Comparison of ENCODE assay signal across 1 cellular context in the genomic region with DNA sequence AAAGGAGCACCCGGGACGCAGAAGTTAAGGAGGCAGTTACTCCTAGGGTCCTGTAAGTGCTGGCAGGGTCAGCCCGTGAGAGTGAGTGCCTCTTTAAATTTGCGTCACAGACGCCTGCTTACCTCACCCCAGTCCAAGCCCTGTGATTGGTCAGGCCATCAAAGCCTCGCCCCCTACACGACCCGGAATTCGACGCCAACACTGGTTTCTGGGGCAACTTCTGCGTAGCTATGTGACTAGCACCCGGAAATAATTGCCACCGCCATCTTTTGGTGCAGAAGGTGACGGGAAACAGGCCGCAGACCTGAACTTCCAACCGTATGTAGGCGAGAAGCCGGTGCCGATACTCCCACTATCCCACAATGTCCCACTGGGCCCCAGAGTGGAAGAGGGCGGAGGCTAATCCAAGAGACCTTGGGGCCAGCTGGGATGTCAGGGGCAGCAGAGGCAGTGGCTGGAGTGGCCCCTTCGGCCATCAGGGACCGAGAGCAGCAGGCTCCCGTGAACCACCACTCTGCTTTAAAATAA.
TF ChIP-seq lines count a peak whose summit lies in the region.

A gene (plus strand): TSS at position 265 of the 528 bp plus-strand sequence. CDS start 98 bp downstream, at position 363.

TF ChIP-seq in K562, 482 proteins besides CTCF, POLR2A, EP300 and RAD21 (continued from another document and continues in another):
- TF ChIP-seq, protein P1, sequence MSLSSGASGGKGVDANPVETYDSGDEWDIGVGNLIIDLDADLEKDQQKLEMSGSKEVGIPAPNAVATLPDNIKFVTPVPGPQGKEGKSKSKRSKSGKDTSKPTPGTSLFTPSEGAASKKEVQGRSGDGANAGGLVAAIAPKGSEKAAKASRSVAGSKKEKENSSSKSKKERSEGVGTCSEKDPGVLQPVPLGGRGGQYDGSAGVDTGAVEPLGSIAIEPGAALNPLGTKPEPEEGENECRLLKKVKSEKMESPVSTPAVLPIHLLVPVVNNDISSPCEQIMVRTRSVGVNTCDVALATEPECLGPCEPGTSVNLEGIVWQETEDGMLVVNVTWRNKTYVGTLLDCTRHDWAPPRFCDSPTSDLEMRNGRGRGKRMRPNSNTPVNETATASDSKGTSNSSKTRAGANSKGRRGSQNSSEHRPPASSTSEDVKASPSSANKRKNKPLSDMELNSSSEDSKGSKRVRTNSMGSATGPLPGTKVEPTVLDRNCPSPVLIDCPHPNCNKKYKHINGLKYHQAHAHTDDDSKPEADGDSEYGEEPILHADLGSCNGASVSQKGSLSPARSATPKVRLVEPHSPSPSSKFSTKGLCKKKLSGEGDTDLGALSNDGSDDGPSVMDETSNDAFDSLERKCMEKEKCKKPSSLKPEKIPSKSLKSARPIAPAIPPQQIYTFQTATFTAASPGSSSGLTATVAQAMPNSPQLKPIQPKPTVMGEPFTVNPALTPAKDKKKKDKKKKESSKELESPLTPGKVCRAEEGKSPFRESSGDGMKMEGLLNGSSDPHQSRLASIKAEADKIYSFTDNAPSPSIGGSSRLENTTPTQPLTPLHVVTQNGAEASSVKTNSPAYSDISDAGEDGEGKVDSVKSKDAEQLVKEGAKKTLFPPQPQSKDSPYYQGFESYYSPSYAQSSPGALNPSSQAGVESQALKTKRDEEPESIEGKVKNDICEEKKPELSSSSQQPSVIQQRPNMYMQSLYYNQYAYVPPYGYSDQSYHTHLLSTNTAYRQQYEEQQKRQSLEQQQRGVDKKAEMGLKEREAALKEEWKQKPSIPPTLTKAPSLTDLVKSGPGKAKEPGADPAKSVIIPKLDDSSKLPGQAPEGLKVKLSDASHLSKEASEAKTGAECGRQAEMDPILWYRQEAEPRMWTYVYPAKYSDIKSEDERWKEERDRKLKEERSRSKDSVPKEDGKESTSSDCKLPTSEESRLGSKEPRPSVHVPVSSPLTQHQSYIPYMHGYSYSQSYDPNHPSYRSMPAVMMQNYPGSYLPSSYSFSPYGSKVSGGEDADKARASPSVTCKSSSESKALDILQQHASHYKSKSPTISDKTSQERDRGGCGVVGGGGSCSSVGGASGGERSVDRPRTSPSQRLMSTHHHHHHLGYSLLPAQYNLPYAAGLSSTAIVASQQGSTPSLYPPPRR (CRISPR knock-in tag; IDR thresholded peaks at IDR 0.05; ENCODE audit: borderline replicate concordance) = no peak
- TF ChIP-seq XRCC4 (IDR thresholded peaks at IDR 0.05; ENCODE audit: extremely low read depth, insufficient read depth, insufficient read length) (no peak), RFX1 (IDR thresholded peaks at IDR 0.05) (peak; percentile 61), ZFX (CRISPR knock-in tag; IDR thresholded peaks at IDR 0.05) (peak; percentile 83), MECOM (CRISPR knock-in tag; IDR thresholded peaks at IDR 0.05) (no peak), GTF2F1 (IDR thresholded peaks at IDR 0.05; ENCODE audit: low read depth, low read length) (no peak), ZNF668 (CRISPR knock-in tag; IDR thresholded peaks at IDR 0.05) (no peak), ATF1 (CRISPR knock-in tag; IDR thresholded peaks at IDR 0.05) (no peak), ATF1 (tag; IDR thresholded peaks at IDR 0.05) (peak; percentile 90), SMARCA5 (IDR thresholded peaks at IDR 0.05) (no peak), ELF4 (CRISPR knock-in tag; IDR thresholded peaks at IDR 0.05) (no peak), HMG20B (CRISPR knock-in tag; IDR thresholded peaks at IDR 0.05) (no peak), PHF8 (IDR thresholded peaks at IDR 0.05; ENCODE audit: borderline replicate concordance, low read length) (peak; percentile 47; the same call in 1 of the 2 replicates), SMARCC2 (IDR thresholded peaks at IDR 0.05; ENCODE audit: low read depth) (no peak), NFRKB (IDR thresholded peaks at IDR 0.05; ENCODE audit: low read depth) (no peak), TAL1 (IDR thresholded peaks at IDR 0.05) (no peak), HCFC1 (IDR thresholded peaks at IDR 0.05; ENCODE audit: low read depth, low read length) (no peak), ZNF311 (CRISPR knock-in tag; IDR thresholded peaks at IDR 0.05) (no peak), ZBTB7A (IDR thresholded peaks at IDR 0.05; ENCODE audit: borderline replicate concordance, control insufficient read depth, low read depth, low read length) (no peak), ETV6 (IDR thresholded peaks at IDR 0.05; ENCODE audit: borderline replicate concordance in 1 of 2, low read depth in 2 of 2, low read length in 1 of 2) (no peak), ETV6 (CRISPR knock-in tag; IDR thresholded peaks at IDR 0.05; ENCODE audit: borderline replicate concordance) (no peak), HMG20A (CRISPR knock-in tag; conservative IDR thresholded peaks at IDR 0.05) (no peak), NFIC (IDR thresholded peaks at IDR 0.05) (no peak)
- TF ChIP-seq, protein P2, sequence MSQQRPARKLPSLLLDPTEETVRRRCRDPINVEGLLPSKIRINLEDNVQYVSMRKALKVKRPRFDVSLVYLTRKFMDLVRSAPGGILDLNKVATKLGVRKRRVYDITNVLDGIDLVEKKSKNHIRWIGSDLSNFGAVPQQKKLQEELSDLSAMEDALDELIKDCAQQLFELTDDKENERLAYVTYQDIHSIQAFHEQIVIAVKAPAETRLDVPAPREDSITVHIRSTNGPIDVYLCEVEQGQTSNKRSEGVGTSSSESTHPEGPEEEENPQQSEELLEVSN (IDR thresholded peaks at IDR 0.05; ENCODE audit: borderline replicate concordance in 1 of 2, extremely low read depth in 1 of 2, insufficient read depth in 1 of 2, insufficient read length in 1 of 2, low read depth in 1 of 2, low read length in 1 of 2, poor library complexity in 1 of 2, severe bottlenecking in 1 of 2) = peak in 1 of 2 experiments; percentile 38
- TF ChIP-seq, protein P3, sequence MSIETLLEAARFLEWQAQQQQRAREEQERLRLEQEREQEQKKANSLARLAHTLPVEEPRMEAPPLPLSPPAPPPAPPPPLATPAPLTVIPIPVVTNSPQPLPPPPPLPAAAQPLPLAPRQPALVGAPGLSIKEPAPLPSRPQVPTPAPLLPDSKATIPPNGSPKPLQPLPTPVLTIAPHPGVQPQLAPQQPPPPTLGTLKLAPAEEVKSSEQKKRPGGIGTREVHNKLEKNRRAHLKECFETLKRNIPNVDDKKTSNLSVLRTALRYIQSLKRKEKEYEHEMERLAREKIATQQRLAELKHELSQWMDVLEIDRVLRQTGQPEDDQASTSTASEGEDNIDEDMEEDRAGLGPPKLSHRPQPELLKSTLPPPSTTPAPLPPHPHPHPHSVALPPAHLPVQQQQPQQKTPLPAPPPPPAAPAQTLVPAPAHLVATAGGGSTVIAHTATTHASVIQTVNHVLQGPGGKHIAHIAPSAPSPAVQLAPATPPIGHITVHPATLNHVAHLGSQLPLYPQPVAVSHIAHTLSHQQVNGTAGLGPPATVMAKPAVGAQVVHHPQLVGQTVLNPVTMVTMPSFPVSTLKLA (conservative IDR thresholded peaks at IDR 0.05) = no peak
- TF ChIP-seq, protein P4, sequence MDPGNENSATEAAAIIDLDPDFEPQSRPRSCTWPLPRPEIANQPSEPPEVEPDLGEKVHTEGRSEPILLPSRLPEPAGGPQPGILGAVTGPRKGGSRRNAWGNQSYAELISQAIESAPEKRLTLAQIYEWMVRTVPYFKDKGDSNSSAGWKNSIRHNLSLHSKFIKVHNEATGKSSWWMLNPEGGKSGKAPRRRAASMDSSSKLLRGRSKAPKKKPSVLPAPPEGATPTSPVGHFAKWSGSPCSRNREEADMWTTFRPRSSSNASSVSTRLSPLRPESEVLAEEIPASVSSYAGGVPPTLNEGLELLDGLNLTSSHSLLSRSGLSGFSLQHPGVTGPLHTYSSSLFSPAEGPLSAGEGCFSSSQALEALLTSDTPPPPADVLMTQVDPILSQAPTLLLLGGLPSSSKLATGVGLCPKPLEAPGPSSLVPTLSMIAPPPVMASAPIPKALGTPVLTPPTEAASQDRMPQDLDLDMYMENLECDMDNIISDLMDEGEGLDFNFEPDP (CRISPR knock-in tag; IDR thresholded peaks at IDR 0.05) = no peak
- TF ChIP-seq, protein P5, sequence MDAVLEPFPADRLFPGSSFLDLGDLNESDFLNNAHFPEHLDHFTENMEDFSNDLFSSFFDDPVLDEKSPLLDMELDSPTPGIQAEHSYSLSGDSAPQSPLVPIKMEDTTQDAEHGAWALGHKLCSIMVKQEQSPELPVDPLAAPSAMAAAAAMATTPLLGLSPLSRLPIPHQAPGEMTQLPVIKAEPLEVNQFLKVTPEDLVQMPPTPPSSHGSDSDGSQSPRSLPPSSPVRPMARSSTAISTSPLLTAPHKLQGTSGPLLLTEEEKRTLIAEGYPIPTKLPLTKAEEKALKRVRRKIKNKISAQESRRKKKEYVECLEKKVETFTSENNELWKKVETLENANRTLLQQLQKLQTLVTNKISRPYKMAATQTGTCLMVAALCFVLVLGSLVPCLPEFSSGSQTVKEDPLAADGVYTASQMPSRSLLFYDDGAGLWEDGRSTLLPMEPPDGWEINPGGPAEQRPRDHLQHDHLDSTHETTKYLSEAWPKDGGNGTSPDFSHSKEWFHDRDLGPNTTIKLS (IDR thresholded peaks at IDR 0.05; ENCODE audit: borderline replicate concordance, low read depth) = no peak
- TF ChIP-seq, protein P6, sequence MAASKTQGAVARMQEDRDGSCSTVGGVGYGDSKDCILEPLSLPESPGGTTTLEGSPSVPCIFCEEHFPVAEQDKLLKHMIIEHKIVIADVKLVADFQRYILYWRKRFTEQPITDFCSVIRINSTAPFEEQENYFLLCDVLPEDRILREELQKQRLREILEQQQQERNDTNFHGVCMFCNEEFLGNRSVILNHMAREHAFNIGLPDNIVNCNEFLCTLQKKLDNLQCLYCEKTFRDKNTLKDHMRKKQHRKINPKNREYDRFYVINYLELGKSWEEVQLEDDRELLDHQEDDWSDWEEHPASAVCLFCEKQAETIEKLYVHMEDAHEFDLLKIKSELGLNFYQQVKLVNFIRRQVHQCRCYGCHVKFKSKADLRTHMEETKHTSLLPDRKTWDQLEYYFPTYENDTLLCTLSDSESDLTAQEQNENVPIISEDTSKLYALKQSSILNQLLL (CRISPR knock-in tag; IDR thresholded peaks at IDR 0.05; ENCODE audit: borderline replicate concordance) = no peak
- TF ChIP-seq, protein P7, sequence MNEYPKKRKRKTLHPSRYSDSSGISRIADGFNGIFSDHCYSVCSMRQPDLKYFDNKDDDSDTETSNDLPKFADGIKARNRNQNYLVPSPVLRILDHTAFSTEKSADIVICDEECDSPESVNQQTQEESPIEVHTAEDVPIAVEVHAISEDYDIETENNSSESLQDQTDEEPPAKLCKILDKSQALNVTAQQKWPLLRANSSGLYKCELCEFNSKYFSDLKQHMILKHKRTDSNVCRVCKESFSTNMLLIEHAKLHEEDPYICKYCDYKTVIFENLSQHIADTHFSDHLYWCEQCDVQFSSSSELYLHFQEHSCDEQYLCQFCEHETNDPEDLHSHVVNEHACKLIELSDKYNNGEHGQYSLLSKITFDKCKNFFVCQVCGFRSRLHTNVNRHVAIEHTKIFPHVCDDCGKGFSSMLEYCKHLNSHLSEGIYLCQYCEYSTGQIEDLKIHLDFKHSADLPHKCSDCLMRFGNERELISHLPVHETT (CRISPR knock-in tag; conservative IDR thresholded peaks at IDR 0.05 in 1 of 2, IDR thresholded peaks at IDR 0.05 in 1 of 2) = peak in 1 of 2 experiments; percentile 42; a peak in 1 of 4 replicates
- TF ChIP-seq, protein P8, sequence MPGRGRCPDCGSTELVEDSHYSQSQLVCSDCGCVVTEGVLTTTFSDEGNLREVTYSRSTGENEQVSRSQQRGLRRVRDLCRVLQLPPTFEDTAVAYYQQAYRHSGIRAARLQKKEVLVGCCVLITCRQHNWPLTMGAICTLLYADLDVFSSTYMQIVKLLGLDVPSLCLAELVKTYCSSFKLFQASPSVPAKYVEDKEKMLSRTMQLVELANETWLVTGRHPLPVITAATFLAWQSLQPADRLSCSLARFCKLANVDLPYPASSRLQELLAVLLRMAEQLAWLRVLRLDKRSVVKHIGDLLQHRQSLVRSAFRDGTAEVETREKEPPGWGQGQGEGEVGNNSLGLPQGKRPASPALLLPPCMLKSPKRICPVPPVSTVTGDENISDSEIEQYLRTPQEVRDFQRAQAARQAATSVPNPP (IDR thresholded peaks at IDR 0.05; ENCODE audit: borderline replicate concordance, insufficient read depth, insufficient read length) = no peak
- TF ChIP-seq, protein P9, sequence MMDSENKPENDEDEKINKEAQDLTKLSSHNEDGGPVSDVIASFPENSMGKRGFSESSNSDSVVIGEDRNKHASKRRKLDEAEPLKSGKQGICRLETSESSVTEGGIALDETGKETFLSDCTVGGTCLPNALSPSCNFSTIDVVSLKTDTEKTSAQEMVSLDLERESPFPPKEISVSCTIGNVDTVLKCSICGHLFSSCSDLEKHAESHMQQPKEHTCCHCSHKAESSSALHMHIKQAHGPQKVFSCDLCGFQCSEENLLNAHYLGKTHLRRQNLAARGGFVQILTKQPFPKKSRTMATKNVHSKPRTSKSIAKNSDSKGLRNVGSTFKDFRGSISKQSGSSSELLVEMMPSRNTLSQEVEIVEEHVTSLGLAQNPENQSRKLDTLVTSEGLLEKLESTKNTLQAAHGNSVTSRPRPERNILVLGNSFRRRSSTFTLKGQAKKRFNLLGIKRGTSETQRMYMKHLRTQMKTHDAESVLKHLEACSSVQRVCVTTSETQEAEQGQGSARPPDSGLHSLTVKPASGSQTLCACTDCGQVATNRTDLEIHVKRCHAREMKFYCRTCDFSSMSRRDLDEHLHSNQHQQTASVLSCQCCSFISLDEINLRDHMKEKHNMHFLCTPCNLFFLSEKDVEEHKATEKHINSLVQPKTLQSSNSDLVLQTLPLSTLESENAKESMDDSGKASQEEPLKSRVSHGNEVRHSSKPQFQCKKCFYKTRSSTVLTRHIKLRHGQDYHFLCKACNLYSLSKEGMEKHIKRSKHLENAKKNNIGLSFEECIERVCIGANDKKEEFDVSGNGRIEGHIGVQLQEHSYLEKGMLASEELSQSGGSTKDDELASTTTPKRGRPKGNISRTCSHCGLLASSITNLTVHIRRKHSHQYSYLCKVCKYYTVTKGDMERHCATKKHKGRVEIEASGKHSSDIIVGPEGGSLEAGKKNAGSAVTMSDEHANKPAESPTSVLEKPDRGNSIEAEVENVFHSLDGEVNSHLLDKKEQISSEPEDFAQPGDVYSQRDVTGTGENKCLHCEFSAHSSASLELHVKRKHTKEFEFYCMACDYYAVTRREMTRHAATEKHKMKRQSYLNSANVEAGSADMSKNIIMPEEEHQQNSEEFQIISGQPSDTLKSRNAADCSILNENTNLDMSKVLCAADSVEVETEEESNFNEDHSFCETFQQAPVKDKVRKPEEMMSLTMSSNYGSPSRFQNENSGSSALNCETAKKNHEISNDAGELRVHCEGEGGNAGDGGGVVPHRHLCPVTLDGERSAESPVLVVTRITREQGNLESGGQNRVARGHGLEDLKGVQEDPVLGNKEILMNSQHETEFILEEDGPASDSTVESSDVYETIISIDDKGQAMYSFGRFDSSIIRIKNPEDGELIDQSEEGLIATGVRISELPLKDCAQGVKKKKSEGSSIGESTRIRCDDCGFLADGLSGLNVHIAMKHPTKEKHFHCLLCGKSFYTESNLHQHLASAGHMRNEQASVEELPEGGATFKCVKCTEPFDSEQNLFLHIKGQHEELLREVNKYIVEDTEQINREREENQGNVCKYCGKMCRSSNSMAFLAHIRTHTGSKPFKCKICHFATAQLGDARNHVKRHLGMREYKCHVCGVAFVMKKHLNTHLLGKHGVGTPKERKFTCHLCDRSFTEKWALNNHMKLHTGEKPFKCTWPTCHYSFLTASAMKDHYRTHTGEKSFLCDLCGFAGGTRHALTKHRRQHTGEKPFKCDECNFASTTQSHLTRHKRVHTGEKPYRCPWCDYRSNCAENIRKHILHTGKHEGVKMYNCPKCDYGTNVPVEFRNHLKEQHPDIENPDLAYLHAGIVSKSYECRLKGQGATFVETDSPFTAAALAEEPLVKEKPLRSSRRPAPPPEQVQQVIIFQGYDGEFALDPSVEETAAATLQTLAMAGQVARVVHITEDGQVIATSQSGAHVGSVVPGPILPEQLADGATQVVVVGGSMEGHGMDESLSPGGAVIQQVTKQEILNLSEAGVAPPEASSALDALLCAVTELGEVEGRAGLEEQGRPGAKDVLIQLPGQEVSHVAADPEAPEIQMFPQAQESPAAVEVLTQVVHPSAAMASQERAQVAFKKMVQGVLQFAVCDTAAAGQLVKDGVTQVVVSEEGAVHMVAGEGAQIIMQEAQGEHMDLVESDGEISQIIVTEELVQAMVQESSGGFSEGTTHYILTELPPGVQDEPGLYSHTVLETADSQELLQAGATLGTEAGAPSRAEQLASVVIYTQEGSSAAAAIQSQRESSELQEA (IDR thresholded peaks at IDR 0.05; ENCODE audit: low read depth) = no peak
